ENCODE assay signal across 8 cellular contexts in genomic region chr6:157822221-157823000, GRCh38. TPM values are rescaled to one million over a fixed set of nuclear protein-coding genes. Genes with fewer than 3 reads are reported as not detected.
A peak's percentile ranks its signal among the peaks of the same experiment; 100 is the strongest.
DNase-seq lines count a peak whose midpoint lies in the region; ATAC-seq and TF ChIP-seq lines count a peak whose summit lies in the region.

No MANE protein-coding gene starts in this region.

- CTCF ChIA-PET in activated CD4-positive, alpha-beta memory T cell treated with anti-CD3 and anti-CD28 coated beads for 36 hours (lab: Charles Lee), result interaction anchor here (0.8 to 1.4 kb wide), 3 partner anchors 22 to 204 kb away, joined by 3 to 4 read pairs (median 3); no protein-coding TSS in a partner anchor

- no peak for TF ChIP-seq EP300 in esophagus muscularis mucosa (IDR thresholded peaks at IDR 0.05)

- H3K4me1 ChIP-seq in esophagus muscularis mucosa, result peaks cover 16 to 31% (median 27%) of the 10 kb centered on the region in 4 donors

- H3K4me3 Mint-ChIP-seq in activated CD4-positive, alpha-beta memory T cell treated with anti-CD3 and anti-CD28 coated beads for 36 hours, result peak overlapping the region; percentile 61
- H3K4me3 Mint-ChIP-seq in neural crest cell, result peak overlapping the region; percentile 87

- POLR2A ChIA-PET in activated CD4-positive, alpha-beta memory T cell treated with anti-CD3 and anti-CD28 coated beads for 36 hours (lab: Charles Lee), result interaction anchor here (0.5 to 1.8 kb wide), 3 partner anchors 21 to 59 kb away, joined by 3 to 5 read pairs (median 4); no protein-coding TSS in a partner anchor

- no peaks in the 10 kb centered on the region for H3K27me3 ChIP-seq in esophagus muscularis mucosa

- TF ChIP-seq POLR2A in esophagus muscularis mucosa (IDR thresholded peaks at IDR 0.05; ENCODE audit: low read depth), result no peak

- H3K27me3 Mint-ChIP-seq in activated CD4-positive, alpha-beta memory T cell treated with anti-CD3 and anti-CD28 coated beads for 36 hours, result no peaks in the 10 kb centered on the region
- peaks cover 16% of the 10 kb centered on the region for H3K27me3 Mint-ChIP-seq in neural crest cell (ENCODE audit: low read depth)

- in situ Hi-C loops in GM13976 (cut with MboI; ENCODE audit: low sequenced_read_pairs, unreplicated experiment), result no loop called here

- peak overlapping the region; percentile 71 for H3K27ac Mint-ChIP-seq in activated CD4-positive, alpha-beta memory T cell treated with anti-CD3 and anti-CD28 coated beads for 36 hours
- no peak overlapping the region for H3K27ac Mint-ChIP-seq in neural crest cell (ENCODE audit: unreplicated experiment)

- no peak for DNase-seq in activated CD4-positive, alpha-beta memory T cell treated with anti-CD3 and anti-CD28 coated beads for 36 hours
- no peak for DNase-seq in esophagus muscularis mucosa (ENCODE audit: extremely low spot score)
- peak; percentile 22 for DNase-seq in neural crest cell (ENCODE audit: low read depth, low spot score)
- DNase-seq in SKM-1 (lab: John Stamatoyannopoulos, UW; ENCODE audit: unreplicated experiment), result no peak
- no peak for DNase-seq in GM13976 (ENCODE audit: low spot score)
- DNase-seq in amniotic stem cell (lab: John Stamatoyannopoulos, UW), result no peak

- peaks cover 34% of the 10 kb centered on the region for H3K4me1 Mint-ChIP-seq in activated CD4-positive, alpha-beta memory T cell treated with anti-CD3 and anti-CD28 coated beads for 36 hours (ENCODE audit: low read depth)
- H3K4me1 Mint-ChIP-seq in neural crest cell, result peaks cover 29% of the 10 kb centered on the region

- intact Hi-C loops in activated CD4-positive, alpha-beta memory T cell treated with anti-CD3 and anti-CD28 coated beads for 36 hours (cut with micrococcal nuclease), result loop anchor here (5.0 kb wide), 2 partner anchors 160 to 345 kb away; partner anchors contain the start of genes GTF2H5, SERAC1 and SYNJ2
- intact Hi-C loops in esophagus muscularis mucosa (cut with DNase I), result loop anchor here (5.0 kb wide), 1 partner anchor 55 kb away; no protein-coding TSS in a partner anchor

- H3K4me3 ChIP-seq in esophagus muscularis mucosa, result peak overlapping the region; percentile 87 to 97 (median 94)

- H3K9me3 ChIP-seq in esophagus muscularis mucosa, result no peaks in the 10 kb centered on the region

- H3K36me3 ChIP-seq in esophagus muscularis mucosa, result peaks cover 0 to 4% (median 0%) of the 10 kb centered on the region in 4 donors

- peak; percentile 9 for ATAC-seq in HG02571 (IDR thresholded peaks at IDR 0.05; ENCODE audit: unreplicated experiment)

- H3K27ac ChIP-seq in C4-2B, result peak overlapping the region; percentile 99
- peak overlapping the region; percentile 97 to 99 (median 98) for H3K27ac ChIP-seq in esophagus muscularis mucosa (replicated peaks in 1 of 4)

- TF ChIP-seq CTCF in C4-2B (conservative IDR thresholded peaks at IDR 0.05) (no peak), esophagus muscularis mucosa (IDR thresholded peaks at IDR 0.05) (no peak), neural crest cell (conservative IDR thresholded peaks at IDR 0.05) (no peak), GM13976 (IDR thresholded peaks at IDR 0.05; ENCODE audit: borderline replicate concordance, control extremely low read depth, extremely low read depth, insufficient read depth, missing control alignments) (no peak)

- 14% methylated on average over 11 of the region's 53 CpGs for WGBS in esophagus muscularis mucosa

- H3K36me3 Mint-ChIP-seq in activated CD4-positive, alpha-beta memory T cell treated with anti-CD3 and anti-CD28 coated beads for 36 hours, result peaks cover 20% of the 10 kb centered on the region
- H3K36me3 Mint-ChIP-seq in neural crest cell (ENCODE audit: low read depth), result no peaks in the 10 kb centered on the region

- H3K9me3 Mint-ChIP-seq in activated CD4-positive, alpha-beta memory T cell treated with anti-CD3 and anti-CD28 coated beads for 36 hours, result peaks cover 5% of the 10 kb centered on the region
- no peaks in the 10 kb centered on the region for H3K9me3 Mint-ChIP-seq in neural crest cell

RNA-seq across cellular contexts. Expression of gene SNX9, which starts 0.6 kb away (rescaled TPM):
- total RNA-seq in activated CD4-positive, alpha-beta memory T cell treated with anti-CD3 and anti-CD28 coated beads for 36 hours, result 10 to 100 TPM; 59.3 to 59.7 TPM
- total RNA-seq in esophagus muscularis mucosa, result 10 to 100 TPM; 78.1 to 94.7 (median 85.1) TPM
- 18.1 and 19.1 TPM in 2 replicates for total RNA-seq in neural crest cell
